8 cellular contexts compared by ENCODE assay signal in genomic region chr16:67658849-67659674, GRCh38. TPM values are rescaled to one million over a fixed set of nuclear protein-coding genes. Genes with fewer than 3 reads are reported as not detected.
DNase-seq lines count a peak whose midpoint lies in the region; ATAC-seq and TF ChIP-seq lines count a peak whose summit lies in the region.

No MANE protein-coding gene starts in this region.

- no peak overlapping the region for H3K9ac ChIP-seq in parathyroid adenoma

- H3K79me2 ChIP-seq in parathyroid adenoma, result no peaks in the 10 kb centered on the region

- peaks cover 50% of the 10 kb centered on the region for H3K36me3 Mint-ChIP-seq in Calu3 (ENCODE audit: insufficient read depth, unreplicated experiment)

- peak overlapping the region; percentile 64 for H3K27ac Mint-ChIP-seq in Calu3 (ENCODE audit: unreplicated experiment)

- H3K27ac ChIP-seq in parathyroid adenoma, result no peak overlapping the region

- H3K4me2 ChIP-seq in parathyroid adenoma (ENCODE audit: low read length), result peak overlapping the region; percentile 99

- CTCF ChIA-PET in Calu3 (lab: Charles Lee), result interaction anchor here (0.5 to 2.1 kb wide), 4 partner anchors 8 to 620 kb away, joined by 4 to 15 read pairs (median 4); no protein-coding TSS in a partner anchor

- BruUV-seq in Calu3 (replicated peaks; lab: Mats Ljungman, UMichigan), result no TSS peak

- H3K4me3 Mint-ChIP-seq in Calu3 (ENCODE audit: low read depth, unreplicated experiment), result peak overlapping the region; percentile 99

- H3K4me3 ChIP-seq in epithelial cell of esophagus (ENCODE audit: low read length), result peak overlapping the region; percentile 93
- H3K4me3 ChIP-seq in parathyroid adenoma (ENCODE audit: low read depth, low read length), result peak overlapping the region; percentile 98

- no peaks in the 10 kb centered on the region for H3K36me3 ChIP-seq in parathyroid adenoma (ENCODE audit: control insufficient read depth, insufficient read depth, low read length)

- no peaks in the 10 kb centered on the region for H3K27me3 ChIP-seq in parathyroid adenoma (ENCODE audit: control insufficient read depth, insufficient read depth, low read length)

- DNase-seq in Calu3 (no peak), RKO (ENCODE audit: low spot score) (peak; percentile 34), epithelial cell of esophagus (ENCODE audit: low read depth) (no peak), NCI-H146 treated with DMSO at 0.1 percent for 48 hours (lab: John Stamatoyannopoulos, UW; ENCODE audit: unreplicated experiment) (no peak), NCI-H1930 (lab: John Stamatoyannopoulos, UW) (no peak), sciatic nerve (ENCODE audit: low spot score) (no peak)
- no peak for DNase-seq in stimulated activated CD4-positive, alpha-beta T cell treated with anti-CD3 and anti-CD28 coated beads, Interleukin-2, amount 100 ng/mL, for 24 hours

- H3K9me3 ChIP-seq in parathyroid adenoma (ENCODE audit: control insufficient read depth, low read length), result no peaks in the 10 kb centered on the region

- peaks cover 5% of the 10 kb centered on the region for H3K4me1 ChIP-seq in parathyroid adenoma

- peaks cover 22% of the 10 kb centered on the region for H3K27me3 Mint-ChIP-seq in Calu3 (ENCODE audit: unreplicated experiment)

- H3K4me1 Mint-ChIP-seq in Calu3 (ENCODE audit: low read depth, unreplicated experiment), result no peaks in the 10 kb centered on the region

- TF ChIP-seq CTCF in Calu3 (IDR thresholded peaks at IDR 0.05; ENCODE audit: unreplicated experiment) (no peak), epithelial cell of esophagus (IDR thresholded peaks at IDR 0.05; ENCODE audit: insufficient read depth, low read depth, low read length, missing control alignments) (no peak), parathyroid adenoma (IDR thresholded peaks at IDR 0.05) (no peak)

- ATAC-seq in sciatic nerve, result no peak

- intact Hi-C loops in Calu3 (cut with micrococcal nuclease; ENCODE audit: unreplicated experiment), result no loop called here
- intact Hi-C loops in sciatic nerve (cut with DNase I), result no loop called here

- H2AFZ ChIP-seq in parathyroid adenoma, result peak overlapping the region; percentile 96

- H3K9me3 Mint-ChIP-seq in Calu3 (ENCODE audit: low read depth, unreplicated experiment), result no peaks in the 10 kb centered on the region

RNA-seq across cellular contexts. Expression of gene ACD, which starts 1.0 kb away (rescaled TPM):
- total RNA-seq in Calu3 (2022) (44.0 and 49.9 TPM in 2 replicates), sciatic nerve (21.2 TPM)

RNA-seq across cellular contexts. Expression of gene PARD6A, which starts 1.7 kb away (rescaled TPM):
- 9.5 and 12.3 TPM in 2 replicates for total RNA-seq in Calu3 (2022)
- 5.6 TPM for total RNA-seq in sciatic nerve

RNA-seq across cellular contexts. Expression of gene ENKD1, which starts 7.5 kb away (rescaled TPM):
- total RNA-seq in Calu3 (2022) (22.6 and 23.0 TPM in 2 replicates), sciatic nerve (19.7 TPM)

RNA-seq across cellular contexts. Expression of gene C16orf86, which starts 7.6 kb away (rescaled TPM):
- total RNA-seq in Calu3 (2022), result 0.66 and 0.68 TPM in 2 replicates
- total RNA-seq in sciatic nerve, result 8.6 TPM

RNA-seq across cellular contexts. Expression of gene CARMIL2, which starts 14.1 kb away (rescaled TPM):
- 4.4 and 4.9 TPM in 2 replicates for total RNA-seq in Calu3 (2022)
- 2.8 TPM for total RNA-seq in sciatic nerve
